ENCODE assay signal across 8 cellular contexts in genomic region chr7:44565097-44565794, GRCh38.
DNase-seq lines count a peak whose midpoint lies in the region; ATAC-seq and TF ChIP-seq lines count a peak whose summit lies in the region.

No MANE protein-coding gene starts in this region.

- H3K9me3 ChIP-seq in WERI-Rb-1 (ENCODE audit: severe bottlenecking), result no peaks in the 10 kb centered on the region

- H3K4me3 ChIP-seq in WERI-Rb-1 (ENCODE audit: low read depth, low read length), result no peak overlapping the region

- peak; percentile 98 for TF ChIP-seq CTCF in WERI-Rb-1 (IDR thresholded peaks at IDR 0.05; ENCODE audit: low read depth, low read length)

- no peaks in the 10 kb centered on the region for H3K27me3 ChIP-seq in WERI-Rb-1 (ENCODE audit: insufficient read depth, low read depth, severe bottlenecking)

- peak; percentile 66 for ATAC-seq in GM21825 (IDR thresholded peaks at IDR 0.05; ENCODE audit: unreplicated experiment)

- DNase-seq in DMS 273 treated with DMSO at 0.1 percent for 48 hours (lab: John Stamatoyannopoulos, UW) (peak; percentile 37), NCI-H128 (lab: John Stamatoyannopoulos, UW; ENCODE audit: unreplicated experiment) (peak; percentile 4), WERI-Rb-1 (peak; percentile 69), brain pericyte (ENCODE audit: low read depth, low spot score) (peak; percentile 12), iris pigment epithelial cell (ENCODE audit: low read depth) (peak; percentile 61), NCI-H1048 (lab: John Stamatoyannopoulos, UW) (no peak)
- DNase-seq in stimulated activated CD4-positive, alpha-beta T cell treated with anti-CD3 and anti-CD28 coated beads, Interleukin-1b, Interleukin-23, amount 100 ng/mL, for 24 hours (ENCODE audit: low read depth in 4 of 4, low spot score in 1 of 4), result peak in 3 of 4 experiments; percentile 24 to 46 (median 44)

- no peak overlapping the region; the same call in 1 of the 2 replicates for H3K27ac ChIP-seq in WERI-Rb-1

- H3K36me3 ChIP-seq in WERI-Rb-1, result peaks cover 70% of the 10 kb centered on the region
